ENCODE assay signal across 26 cellular contexts in genomic region chr1:84476225-84476624, GRCh38. TPM values are rescaled to one million over a fixed set of nuclear protein-coding genes. Genes with fewer than 3 reads are reported as not detected.
"Had no signal": no experiment of that assay in that cellular context is flagged by ENCODE, and none has a peak within 500 bp of the region (broad histone marks: within the 10 kb centered on the region; RNA-seq: fewer than 3 reads in every experiment).

No MANE protein-coding gene starts in this region.

- H3K27me3 ChIP-seq: thyroid gland, upper lobe of left lung, vagina had no signal

- FAIRE-seq: urothelium cell line had no signal

- H3K4me3 ChIP-seq: psoas muscle, right lobe of liver, sigmoid colon, stomach, thoracic aorta, thyroid gland, tibial nerve, upper lobe of left lung, vagina had no signal

- H3K36me3 ChIP-seq: neutrophil, right lobe of liver, sigmoid colon, thoracic aorta, thyroid gland, tibial nerve, vagina had no signal

- H3K9me3 ChIP-seq: neutrophil, psoas muscle, right lobe of liver, sigmoid colon, stomach, thoracic aorta, thyroid gland, tibial nerve, vagina had no signal

- ATAC-seq: naive thymus-derived CD4-positive, alpha-beta T cell; natural killer cell; psoas muscle; right cardiac atrium; right lobe of liver; stimulated activated effector memory CD8-positive, alpha-beta T cell treated with anti-CD3 and anti-CD28 coated beads, Interleukin-12 subunit alpha, Interleukin-12 subunit beta, amount 100 ng/mL, for 72 hours; stimulated activated naive B cell treated with anti-CD40 and anti-IgM and Interleukin-4, amounts not matched to agents 10 μg/mL and 1 μg/mL and 100 μg/mL, for 72 hours had no signal

- H3K79me2 ChIP-seq: parathyroid adenoma had no signal

- H3K9ac ChIP-seq: parathyroid adenoma had no signal

- H2AFZ ChIP-seq: parathyroid adenoma had no signal

- DNase-seq: naive thymus-derived CD4-positive, alpha-beta T cell; natural killer cell; nucleus accumbens; posterior cingulate gyrus; psoas muscle; right cardiac atrium; right lobe of liver; sigmoid colon; small intestine; stimulated activated CD4-positive, alpha-beta T cell treated with anti-CD3 and anti-CD28 coated beads, Interleukin-15, amount 100 ng/mL, for 24 hours; stimulated activated CD4-positive, alpha-beta T cell treated with anti-CD3 and anti-CD28 coated beads, Interleukin-2, amount 100 ng/mL, for 24 hours; stimulated activated CD4-positive, alpha-beta T cell treated with anti-CD3 and anti-CD28 coated beads, Interleukin-2, amount 100 ng/mL, for 48 hours; stimulated activated CD4-positive, alpha-beta T cell treated with anti-CD3 and anti-CD28 coated beads, Interleukin-4, amount 100 ng/mL, for 24 hours; stimulated activated naive B cell treated with anti-CD40 and anti-IgM and Interleukin-4, amounts not matched to agents 10 μg/mL and 1 μg/mL and 100 μg/mL, for 72 hours; stimulated activated naive CD4-positive, alpha-beta T cell treated with Interleukin-2 at 50 U/mL for 16 hours; stomach; thyroid gland; trophoblast cell; upper lobe of left lung had no signal

- H3K4me1 ChIP-seq: parathyroid adenoma had no signal

- H3K27ac ChIP-seq: neutrophil, parathyroid adenoma, psoas muscle, right lobe of liver, sigmoid colon, stomach, thoracic aorta, thyroid gland, tibial nerve, upper lobe of left lung, vagina had no signal

RNA-seq across cellular contexts. Expression of gene SPATA1, which starts 30.0 kb away (rescaled TPM):
- polyA plus RNA-seq: naive thymus-derived CD4-positive, alpha-beta T cell had no signal
